ENCODE assay signal across 2 cellular contexts in the genomic region with DNA sequence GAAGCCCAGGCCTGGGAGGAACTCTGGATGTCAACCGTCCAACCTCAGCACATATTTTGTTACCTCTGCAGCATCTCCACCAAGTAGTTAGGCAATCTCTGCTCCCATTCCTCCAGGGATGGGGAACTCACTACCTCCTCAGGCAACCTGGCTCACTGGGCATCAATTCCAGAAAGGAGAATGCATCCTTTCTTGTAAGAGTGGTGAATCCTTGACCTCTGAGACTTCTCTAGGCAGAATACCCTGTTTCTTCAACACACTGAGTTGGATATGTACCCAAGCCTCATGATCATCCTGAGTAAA.
TF ChIP-seq lines count a peak whose summit lies in the region.

No MANE protein-coding gene starts in this region.

TF ChIP-seq in SK-N-SH, 30 proteins besides CTCF, POLR2A, EP300 and RAD21 (continued from another document):
- no peak for TF ChIP-seq REST (IDR thresholded peaks at IDR 0.05; ENCODE audit: low read depth, low read length)
- TF ChIP-seq GABPA (IDR thresholded peaks at IDR 0.05; ENCODE audit: low read depth): no peak

TF ChIP-seq in SK-N-SH treated with all-trans-retinoic acid at 6 μM for 48 hours, 23 proteins besides CTCF, POLR2A, EP300 and RAD21 (continued from another document):
- no peak for TF ChIP-seq PATZ1 (CRISPR knock-in tag; IDR thresholded peaks at IDR 0.05; ENCODE audit: borderline replicate concordance)
- no peak for TF ChIP-seq ZC3H10 (CRISPR knock-in tag; IDR thresholded peaks at IDR 0.05)
- TF ChIP-seq ZFP3 (CRISPR knock-in tag; IDR thresholded peaks at IDR 0.05): no peak
- no peak for TF ChIP-seq ZNF565 (CRISPR knock-in tag; conservative IDR thresholded peaks at IDR 0.05; ENCODE audit: low read depth)
